ENCODE assay signal across 8 cellular contexts in genomic region chr3:100103558-100104441, GRCh38.
DNase-seq lines count a peak whose midpoint lies in the region; ATAC-seq, FAIRE-seq and TF ChIP-seq lines count a peak whose summit lies in the region.

No MANE protein-coding gene starts in this region.

- H3K4me1 ChIP-seq in muscle layer of colon (ENCODE audit: insufficient read depth, low read length): peaks cover 54% of the 10 kb centered on the region

- no peaks in the 10 kb centered on the region for H3K27me3 ChIP-seq in muscle layer of colon (ENCODE audit: control insufficient read depth in 1 of 2, insufficient read depth in 2 of 2, low read length in 2 of 2)

- no peaks in the 10 kb centered on the region for H3K9me3 ChIP-seq in muscle layer of colon (ENCODE audit: low read length)

- FAIRE-seq in RCC 7860 (lab: Jason Lieb, UNC): peak; percentile 96

- H3K9ac ChIP-seq in muscle layer of colon (ENCODE audit: low read length): no peak overlapping the region

- DNase-seq in GM19238 (ENCODE audit: insufficient read length, low spot score) (peak; percentile 16), RCC 7860 (ENCODE audit: low spot score) (peak; percentile 90), NCI-H226 (no peak), amniotic stem cell (lab: John Stamatoyannopoulos, UW) (no peak), HuH-7.5 (ENCODE audit: low spot score) (no peak)

- no peak for TF ChIP-seq CTCF in C4-2B (conservative IDR thresholded peaks at IDR 0.05)

- peak; percentile 88 for ATAC-seq in HG03135 (IDR thresholded peaks at IDR 0.05; ENCODE audit: unreplicated experiment)

- H3K36me3 ChIP-seq in muscle layer of colon (ENCODE audit: insufficient read depth, low read length): no peaks in the 10 kb centered on the region

- no peak overlapping the region for H3K4me3 ChIP-seq in muscle layer of colon (ENCODE audit: low read depth in 1 of 2, low read length in 2 of 2)

- H3K27ac ChIP-seq in C4-2B (peak overlapping the region; percentile 25; the same call in 1 of the 2 replicates), muscle layer of colon (ENCODE audit: low read depth, low read length) (peak overlapping the region; percentile 10)

Comparison
In these comparisons a context has a peak if more than half of its experiments do, and no peak if none do; other contexts are left out.
1. DNase-seq: peak in GM19238 (single experiment) and RCC 7860 (single experiment); none in NCI-H226 (single experiment), amniotic stem cell (single experiment) and HuH-7.5 (single experiment).